Comparison of ENCODE assay signal across 8 cellular contexts in genomic region chr16:88360401-88360800, GRCh38. TPM values are rescaled to one million over a fixed set of nuclear protein-coding genes. Genes with fewer than 3 reads are reported as not detected.
DNase-seq lines count a peak whose midpoint lies in the region; ATAC-seq and TF ChIP-seq lines count a peak whose summit lies in the region.
"Not testable (repeated sequence)": the region's sequence is repeated elsewhere in the genome, so short reads cannot be mapped to it uniquely, and the experiment has no call there.

No MANE protein-coding gene starts in this region.

- 95% methylated on average over 20 of the region's 20 CpGs for WGBS in right cardiac atrium
- WGBS in sigmoid colon, 2 donors: 94% methylated on average over 20 of the region's 20 CpGs
- 92 to 93% methylated on average over 19 to 20 of the region's 20 CpGs for WGBS in aorta, 2 donors

- H3K4me3 Mint-ChIP-seq in CD14-positive monocyte; chondrocyte (ENCODE audit: unreplicated experiment): not testable (repeated sequence)

- H3K4me3 ChIP-seq in left ventricle myocardium inferior; right cardiac atrium (ENCODE audit: low read length); lower lobe of right lung; sigmoid colon; aorta (ENCODE audit: low read length in 2 of 2): not testable (repeated sequence)

- not testable (repeated sequence) for TF ChIP-seq CTCF in CD14-positive monocyte (IDR thresholded peaks at IDR 0.05); chondrocyte (IDR thresholded peaks at IDR 0.05); left ventricle myocardium inferior (IDR thresholded peaks at IDR 0.05; ENCODE audit: borderline replicate concordance); lower lobe of right lung (IDR thresholded peaks at IDR 0.05); sigmoid colon (IDR thresholded peaks at IDR 0.05)

- H3K27ac Mint-ChIP-seq in CD14-positive monocyte; chondrocyte (ENCODE audit: unreplicated experiment): not testable (repeated sequence)

- peaks cover 23% of the 10 kb centered on the region for H3K9me3 ChIP-seq in left ventricle myocardium inferior (replicated peaks)
- H3K9me3 ChIP-seq in right cardiac atrium (ENCODE audit: control insufficient read depth, low read length); lower lobe of right lung; sigmoid colon; aorta (ENCODE audit: control insufficient read depth, low read length): not testable (repeated sequence)

- not testable (repeated sequence) for ATAC-seq in Right ventricle myocardium superior (ENCODE audit: poor library complexity); right cardiac atrium; lower lobe of right lung; aorta (ENCODE audit: low FRiP score)

- TF ChIP-seq EP300 in sigmoid colon (IDR thresholded peaks at IDR 0.05): not testable (repeated sequence)

- intact Hi-C loops in CD14-positive monocyte (cut with micrococcal nuclease); Right ventricle myocardium superior (cut with DNase I); left ventricle myocardium inferior (cut with micrococcal nuclease); right cardiac atrium (cut with DNase I); lower lobe of right lung (cut with DNase I); sigmoid colon (cut with DNase I); aorta (cut with DNase I): not testable (repeated sequence)

- DNase-seq in CD14-positive monocyte (ENCODE audit: low spot score): peak; percentile 12
- DNase-seq in chondrocyte (ENCODE audit: low spot score): peak; percentile 46
- peak; percentile 2 for DNase-seq in Right ventricle myocardium superior
- peak; percentile 5 for DNase-seq in left ventricle myocardium inferior
- DNase-seq in right cardiac atrium: peak in 2 of 3 donors; percentile 1 to 18
- DNase-seq in lower lobe of right lung: peak; percentile 16
- peak; percentile 39 for DNase-seq in sigmoid colon
- DNase-seq in aorta: peak; percentile 12 to 27

- H3K27me3 Mint-ChIP-seq in CD14-positive monocyte (ENCODE audit: low read depth in 3 of 3): peaks cover 6 to 15% (median 7%) of the 10 kb centered on the region in 3 donors
- H3K27me3 Mint-ChIP-seq in chondrocyte (ENCODE audit: low read depth): not testable (repeated sequence)

- not testable (repeated sequence) for H3K4me1 ChIP-seq in left ventricle myocardium inferior; right cardiac atrium (ENCODE audit: control insufficient read depth, insufficient read depth, low read length); lower lobe of right lung; sigmoid colon; aorta (ENCODE audit: control insufficient read depth in 1 of 2, insufficient read depth in 2 of 2, low read length in 2 of 2)

- not testable (repeated sequence) for H3K27ac ChIP-seq in left ventricle myocardium inferior (replicated peaks); right cardiac atrium (ENCODE audit: low read length); lower lobe of right lung; sigmoid colon; aorta (ENCODE audit: low read depth in 1 of 2, low read length in 2 of 2)

- TF ChIP-seq POLR2A in sigmoid colon (IDR thresholded peaks at IDR 0.05): not testable (repeated sequence)

- not testable (repeated sequence) for H3K4me1 Mint-ChIP-seq in CD14-positive monocyte; chondrocyte (ENCODE audit: low read depth)

- H3K27me3 ChIP-seq in left ventricle myocardium inferior (ENCODE audit: low read depth): peaks cover 57% of the 10 kb centered on the region
- not testable (repeated sequence) for H3K27me3 ChIP-seq in right cardiac atrium (ENCODE audit: control insufficient read depth, insufficient read depth); lower lobe of right lung (ENCODE audit: low read depth); sigmoid colon; aorta (ENCODE audit: control insufficient read depth in 1 of 2, insufficient read depth in 2 of 2, low read length in 1 of 2)

- H3K36me3 ChIP-seq in left ventricle myocardium inferior; lower lobe of right lung; sigmoid colon; aorta (ENCODE audit: control insufficient read depth in 1 of 2, insufficient read depth in 2 of 2, low read length in 1 of 2): not testable (repeated sequence)

- H3K9me3 Mint-ChIP-seq in CD14-positive monocyte (peaks cover 0 to 12% (median 5%) of the 10 kb centered on the region in 7 donors), chondrocyte (ENCODE audit: low read depth) (peaks cover 23% of the 10 kb centered on the region)

- H3K36me3 Mint-ChIP-seq in CD14-positive monocyte; chondrocyte (ENCODE audit: low read depth): not testable (repeated sequence)

RNA-seq across cellular contexts. Expression of gene ZNF469, which starts 22.4 kb away (rescaled TPM):
- polyA plus RNA-seq in CD14-positive monocyte (under 1 TPM; 0.02 to 0.10 TPM), right cardiac atrium (0.84 TPM), sigmoid colon (under 1 TPM; under 0.01 to 0.61 (median under 0.01) TPM), aorta (under 1 TPM; 0.38 to 0.54 TPM)
- total RNA-seq in chondrocyte (19.0 to 62.8 TPM (median 60.5 TPM) in 3 replicates), Right ventricle myocardium superior (0.94 TPM), left ventricle myocardium inferior (0.74 TPM), right cardiac atrium (1 to 10 TPM; 1.3 to 1.9 (median 1.8) TPM), lower lobe of right lung (2.0 TPM), sigmoid colon (1 to 10 TPM in 1 of 4 donors, under 1 TPM in 3; 0.33 to 1.7 (median 0.52) TPM), aorta (1 to 10 TPM; 1.9 to 5.2 TPM)
